Comparison of ENCODE assay signal across 14 cellular contexts in genomic region chr6:113281014-113281810, GRCh38.
DNase-seq lines count a peak whose midpoint lies in the region; ATAC-seq and TF ChIP-seq lines count a peak whose summit lies in the region.
"Had no signal": no experiment of that assay in that cellular context is flagged by ENCODE, and none has a peak within 500 bp of the region (broad histone marks: within the 10 kb centered on the region; RNA-seq: fewer than 3 reads in every experiment).

No MANE protein-coding gene starts in this region.

- DNase-seq in MM.1S (peak; percentile 51), fibroblast of gingiva (ENCODE audit: low read depth) (peak; percentile 83), retinal pigment epithelial cell (ENCODE audit: low read depth) (peak; percentile 61), Karpas-422 (no peak), T-helper 2 cell (no peak)
- no peak for DNase-seq in stimulated activated CD4-positive, alpha-beta T cell treated with anti-CD3 and anti-CD28 coated beads, Interleukin-4, amount 100 ng/mL, for 24 hours
- DNase-seq: CD8-positive, alpha-beta memory T cell; GOT3; NCI-H1417; NCI-H526 treated with DMSO at 0.1 percent for 48 hours; sigmoid colon had no signal

- H4K20me1 ChIP-seq in MM.1S (ENCODE audit: insufficient read depth, low read length) (no peaks in the 10 kb centered on the region), Karpas-422 (ENCODE audit: insufficient read depth, low read depth, low read length) (no peaks in the 10 kb centered on the region)

- ATAC-seq in GM18519 (IDR thresholded peaks at IDR 0.05; ENCODE audit: low FRiP score, unreplicated experiment) (peak; percentile 75), GM21390 (IDR thresholded peaks at IDR 0.05; ENCODE audit: unreplicated experiment) (no peak)
- ATAC-seq: Right ventricle myocardium inferior had no signal

- H3K27ac ChIP-seq in MM.1S (ENCODE audit: low read length) (no peak overlapping the region), Karpas-422 (ENCODE audit: low read length) (no peak overlapping the region)
- H3K27ac ChIP-seq: sigmoid colon had no signal

- H3K27me3 ChIP-seq in MM.1S (replicated peaks; ENCODE audit: insufficient read depth, low read length) (no peaks in the 10 kb centered on the region), Karpas-422 (ENCODE audit: low read length) (no peaks in the 10 kb centered on the region)
- H3K27me3 ChIP-seq: sigmoid colon had no signal

- H3K9ac ChIP-seq in MM.1S (ENCODE audit: low read length) = no peak overlapping the region
- no peak overlapping the region for H3K9ac ChIP-seq in Karpas-422 (ENCODE audit: low read length)

- no peaks in the 10 kb centered on the region for H3K4me1 ChIP-seq in MM.1S (ENCODE audit: low read length)
- H3K4me1 ChIP-seq in Karpas-422 (ENCODE audit: low read length) = no peaks in the 10 kb centered on the region
- H3K4me1 ChIP-seq: sigmoid colon had no signal

- H3F3A ChIP-seq in MM.1S (ENCODE audit: insufficient read depth, low read length) = no peaks in the 10 kb centered on the region

- H3K36me3 ChIP-seq in MM.1S (replicated peaks; ENCODE audit: insufficient read depth, low read length) = no peaks in the 10 kb centered on the region
- no peaks in the 10 kb centered on the region for H3K36me3 ChIP-seq in Karpas-422 (ENCODE audit: insufficient read depth, low read length)
- H3K36me3 ChIP-seq: sigmoid colon had no signal

- H3K9me3 ChIP-seq in MM.1S (replicated peaks; ENCODE audit: insufficient read depth, low read length) = no peaks in the 10 kb centered on the region
- no peaks in the 10 kb centered on the region; the same call in 1 of the 2 replicates for H3K9me3 ChIP-seq in Karpas-422 (ENCODE audit: low read length)

- no peak overlapping the region for H2AFZ ChIP-seq in MM.1S (ENCODE audit: low read length)
- H2AFZ ChIP-seq in Karpas-422 (ENCODE audit: low read length) = no peak overlapping the region

- no peaks in the 10 kb centered on the region for H3K79me2 ChIP-seq in MM.1S (ENCODE audit: low read length)
- H3K79me2 ChIP-seq in Karpas-422 (ENCODE audit: low read length) = no peaks in the 10 kb centered on the region

- TF ChIP-seq CTCF in MM.1S (IDR thresholded peaks at IDR 0.05; ENCODE audit: low read length) (no peak), retinal pigment epithelial cell (conservative IDR thresholded peaks at IDR 0.05; ENCODE audit: low read depth, low read length) (no peak)

- H3K4me3 ChIP-seq in MM.1S (ENCODE audit: low read length) = no peak overlapping the region
- no peak overlapping the region for H3K4me3 ChIP-seq in retinal pigment epithelial cell (ENCODE audit: low read length)
- no peak overlapping the region for H3K4me3 ChIP-seq in Karpas-422 (ENCODE audit: low read length)
- H3K4me3 ChIP-seq: sigmoid colon had no signal

- no peaks in the 10 kb centered on the region for H3K9me2 ChIP-seq in MM.1S (replicated peaks; ENCODE audit: insufficient read depth, low read length)
- no peaks in the 10 kb centered on the region for H3K9me2 ChIP-seq in Karpas-422 (replicated peaks; ENCODE audit: insufficient read depth, low read length)

- H3K4me2 ChIP-seq in MM.1S (ENCODE audit: low read depth, low read length) (no peak overlapping the region), Karpas-422 (ENCODE audit: low read depth, low read length, poor library complexity, severe bottlenecking) (no peak overlapping the region)

Comparison
In these comparisons a context has a peak if more than half of its experiments do, and no peak if none do; other contexts are left out.
1. DNase-seq: peak in MM.1S (single experiment), fibroblast of gingiva (single experiment) and retinal pigment epithelial cell (single experiment); none in Karpas-422 (single experiment), stimulated activated CD4-positive, alpha-beta T cell treated with anti-CD3 and anti-CD28 coated beads, Interleukin-4, amount 100 ng/mL, for 24 hours (single experiment) and T-helper 2 cell (0 of 5).